In genomic region chr1:244318512-244318911, GRCh38 we compare ENCODE assay signal across 2 cellular contexts.
TF ChIP-seq lines count a peak whose summit lies in the region.

No MANE protein-coding gene starts in this region.

TF ChIP-seq in IMR-90, 13 proteins besides CTCF, POLR2A, EP300 and RAD21:
- TF ChIP-seq CHD1 (IDR thresholded peaks at IDR 0.05; ENCODE audit: low read depth, low read length) (no peak), ELK1 (IDR thresholded peaks at IDR 0.05; ENCODE audit: borderline replicate concordance, low read depth, low read length) (no peak), NFE2L2 (IDR thresholded peaks at IDR 0.05; ENCODE audit: low read depth, low read length) (no peak), MXI1 (IDR thresholded peaks at IDR 0.05; ENCODE audit: borderline replicate concordance, low read depth, low read length) (no peak), RFX5 (IDR thresholded peaks at IDR 0.05; ENCODE audit: low read depth, low read length) (no peak), MAFK (IDR thresholded peaks at IDR 0.05; ENCODE audit: low read depth, low read length) (no peak), MAZ (IDR thresholded peaks at IDR 0.05; ENCODE audit: borderline replicate concordance, low read depth, low read length) (no peak), SMC3 (IDR thresholded peaks at IDR 0.05; ENCODE audit: low read depth, low read length) (no peak), CEBPB (IDR thresholded peaks at IDR 0.05; ENCODE audit: low read depth, low read length) (no peak), FOS (IDR thresholded peaks at IDR 0.05; ENCODE audit: low read depth, low read length) (no peak), BHLHE40 (IDR thresholded peaks at IDR 0.05; ENCODE audit: low read depth, low read length) (no peak), USF2 (IDR thresholded peaks at IDR 0.05; ENCODE audit: low read depth, low read length) (no peak), RCOR1 (IDR thresholded peaks at IDR 0.05; ENCODE audit: insufficient replicate concordance, low read length) (no peak)

TF ChIP-seq in H1, 55 proteins besides CTCF, POLR2A, EP300 and RAD21:
- TF ChIP-seq BCL11A (IDR thresholded peaks at IDR 0.05; ENCODE audit: low read depth in 2 of 2, low read length in 2 of 2): no peak
- TF ChIP-seq GABPA (IDR thresholded peaks at IDR 0.05; ENCODE audit: borderline replicate concordance, insufficient read depth, low read length): no peak
- no peak for TF ChIP-seq ZNF274 (IDR thresholded peaks at IDR 0.05; ENCODE audit: borderline replicate concordance, extremely low read depth, low read length)
- TF ChIP-seq FOSL1 (IDR thresholded peaks at IDR 0.05; ENCODE audit: insufficient read depth, low read depth, low read length): no peak
- TF ChIP-seq SIX5 (IDR thresholded peaks at IDR 0.05; ENCODE audit: low read depth, low read length): no peak
- TF ChIP-seq TCF12 (IDR thresholded peaks at IDR 0.05; ENCODE audit: low read depth, low read length): no peak
- TF ChIP-seq JUND (IDR thresholded peaks at IDR 0.05; ENCODE audit: low read length): no peak
- TF ChIP-seq SP2 (IDR thresholded peaks at IDR 0.05; ENCODE audit: low read length): no peak
- no peak for TF ChIP-seq USF2 (IDR thresholded peaks at IDR 0.05; ENCODE audit: low read length)
- TF ChIP-seq E2F6 (IDR thresholded peaks at IDR 0.05): no peak
- TF ChIP-seq HDAC6 (IDR thresholded peaks at IDR 0.05; ENCODE audit: low read depth, low read length): no peak
TF ChIP-seq in H1: peak in this region for 0.
